Comparison of ENCODE assay signal across 27 cellular contexts in the genomic region with DNA sequence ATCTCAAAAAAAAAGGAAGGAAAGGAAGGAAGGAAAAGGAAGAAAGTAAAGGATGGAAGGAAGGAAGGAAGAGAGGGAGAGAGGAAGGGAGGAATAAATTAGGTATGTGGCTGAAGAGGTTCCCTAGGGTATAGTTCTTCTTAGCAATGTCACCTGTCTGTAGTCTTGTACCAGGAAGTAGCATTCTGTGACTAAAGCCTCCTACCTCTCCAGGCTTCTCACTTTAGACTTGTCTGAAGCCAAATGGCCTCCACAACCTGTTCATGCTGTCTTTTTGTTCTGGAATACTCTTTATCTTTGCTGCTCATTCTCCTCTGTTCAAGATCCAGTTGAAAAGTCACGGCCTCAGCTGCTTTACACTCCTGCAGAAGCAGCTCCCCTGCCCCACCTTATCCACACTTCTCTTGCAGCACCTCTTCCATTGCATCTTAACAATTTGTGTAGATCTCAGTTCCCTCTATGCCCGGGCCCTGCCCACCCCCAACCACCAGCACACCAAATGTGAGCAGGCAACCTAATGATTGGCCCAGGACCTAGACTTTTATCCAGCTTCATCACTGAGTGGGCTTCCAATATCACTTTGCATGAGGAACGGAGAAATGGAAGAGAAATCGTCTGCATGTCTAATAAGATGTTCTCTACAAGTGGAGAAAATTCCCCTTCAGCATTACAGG. TPM values are rescaled to one million over a fixed set of nuclear protein-coding genes. Genes with fewer than 3 reads are reported as not detected.
DNase-seq lines count a peak whose midpoint lies in the region; ATAC-seq and TF ChIP-seq lines count a peak whose summit lies in the region.
"Had no signal": no experiment of that assay in that cellular context is flagged by ENCODE, and none has a peak within 500 bp of the region (broad histone marks: within the 10 kb centered on the region; RNA-seq: fewer than 3 reads in every experiment).

No MANE protein-coding gene starts in this region.

- no peak overlapping the region for H3K4ac ChIP-seq in mesendoderm (ENCODE audit: low read depth, low read length)

- BruUV-seq in Caco-2 (replicated peaks; lab: Mats Ljungman, UMichigan) = no TSS peak
- no TSS peak for BruUV-seq in PC-3 (replicated peaks; lab: Mats Ljungman, UMichigan)
- BruUV-seq in PC-9 (replicated peaks; lab: Mats Ljungman, UMichigan) = no TSS peak

- H3F3A ChIP-seq in PC-3 (ENCODE audit: low read length, unreplicated experiment) (no peaks in the 10 kb centered on the region), PC-9 (ENCODE audit: insufficient read depth, low read depth) (no peaks in the 10 kb centered on the region)

- no peak overlapping the region for H2BK15ac ChIP-seq in mesendoderm (replicated peaks; ENCODE audit: low read depth)

- no peak overlapping the region for H3K23ac ChIP-seq in mesendoderm (ENCODE audit: low read length)

- H2BK120ac ChIP-seq in mesendoderm (ENCODE audit: low read depth, low read length) = peak overlapping the region; percentile 64

- intact Hi-C loops in Caco-2 (cut with micrococcal nuclease; ENCODE audit: unreplicated experiment) (no loop called here), left lung (cut with DNase I) (no loop called here), PC-3 (cut with micrococcal nuclease) (no loop called here), PC-9 (cut with micrococcal nuclease; ENCODE audit: unreplicated experiment) (no loop called here)

- H3K79me1 ChIP-seq in mesendoderm (ENCODE audit: low read length) = no peaks in the 10 kb centered on the region

- H3K27ac ChIP-seq in Karpas-422 (ENCODE audit: low read length) = peak overlapping the region; percentile 55
- H3K27ac ChIP-seq in mesendoderm (ENCODE audit: low read depth, low read length) = no peak overlapping the region
- H3K27ac ChIP-seq in left lung = no peak overlapping the region
- H3K27ac ChIP-seq in PC-3 (ENCODE audit: low read length) = no peak overlapping the region
- H3K27ac ChIP-seq in PC-9 = no peak overlapping the region
- H3K27ac ChIP-seq: BLaER1 treated with 17β-estradiol and CSF1 and Interleukin-3, amounts not matched to agents 10 nM and 100 nM; cardiac muscle cell; Peyer's patch; SJSA1 had no signal

- DNase-seq in Caco-2 (no peak), Karpas-422 (peak; percentile 62), mesendoderm (no peak), left lung (no peak), PC-3 (no peak), PC-9 (no peak)
- DNase-seq in activated naive CD4-positive, alpha-beta T cell treated with anti-CD3 and anti-CD28 coated beads, Interleukin-2, amount 50 U/mL, for 72 hours (ENCODE audit: low spot score in 2 of 2) = no peak
- DNase-seq: ACHN; activated CD4-positive, alpha-beta T cell treated with anti-CD3 and anti-CD28 coated beads for 48 hours; activated naive CD4-positive, alpha-beta T cell treated with anti-CD3 and anti-CD28 coated beads, Interleukin-2, amount 50 U/mL, for 16 hours; anterior cingulate cortex; head of caudate nucleus; KBM-7; MV-4-11; natural killer cell; NCI-H187; NCI-H82; Peyer's patch; sigmoid colon; stimulated activated CD4-positive, alpha-beta T cell treated with anti-CD3 and anti-CD28 coated beads, Interleukin-15, amount 100 ng/mL, for 24 hours; trophoblast cell had no signal

- peaks cover 27% of the 10 kb centered on the region for H3K4me1 Mint-ChIP-seq in Caco-2 (ENCODE audit: low read depth, unreplicated experiment)

- H3K4me3 ChIP-seq in Caco-2 (ENCODE audit: low read depth, low read length) = no peak overlapping the region
- H3K4me3 ChIP-seq in Karpas-422 (ENCODE audit: low read length) = no peak overlapping the region
- no peak overlapping the region for H3K4me3 ChIP-seq in mesendoderm (ENCODE audit: low read length)
- no peak overlapping the region for H3K4me3 ChIP-seq in left lung
- H3K4me3 ChIP-seq in PC-3 (ENCODE audit: low read length) = no peak overlapping the region
- no peak overlapping the region for H3K4me3 ChIP-seq in PC-9
- H3K4me3 ChIP-seq: BLaER1 treated with 17β-estradiol and CSF1 and Interleukin-3, amounts not matched to agents 10 nM and 100 nM; cardiac muscle cell; HAP-1; Peyer's patch; sigmoid colon; SJSA1 had no signal

- peak overlapping the region; percentile 24 for H3K4me2 ChIP-seq in Karpas-422 (ENCODE audit: low read depth, low read length, poor library complexity, severe bottlenecking)
- H3K4me2 ChIP-seq in mesendoderm (ENCODE audit: low read length) = no peak overlapping the region
- no peak overlapping the region for H3K4me2 ChIP-seq in PC-3 (ENCODE audit: low read length)
- H3K4me2 ChIP-seq in PC-9 = no peak overlapping the region
- H3K4me2 ChIP-seq: BLaER1 treated with 17β-estradiol and CSF1 and Interleukin-3, amounts not matched to agents 10 nM and 100 nM had no signal

- no peaks in the 10 kb centered on the region for H3K9me2 ChIP-seq in Karpas-422 (replicated peaks; ENCODE audit: insufficient read depth, low read length)
- H3K9me2 ChIP-seq in PC-3 (replicated peaks; ENCODE audit: low read length) = no peaks in the 10 kb centered on the region
- no peaks in the 10 kb centered on the region for H3K9me2 ChIP-seq in PC-9 (ENCODE audit: insufficient read depth)

- no peak overlapping the region for H3K18ac ChIP-seq in mesendoderm (ENCODE audit: low read length)

- no peaks in the 10 kb centered on the region for H3K27me3 ChIP-seq in Caco-2 (replicated peaks; ENCODE audit: control insufficient read depth, insufficient read depth, low read length)
- no peaks in the 10 kb centered on the region for H3K27me3 ChIP-seq in Karpas-422 (ENCODE audit: low read length)
- H3K27me3 ChIP-seq in mesendoderm (ENCODE audit: insufficient read depth, low read length, poor library complexity) = no peaks in the 10 kb centered on the region
- H3K27me3 ChIP-seq in left lung = no peaks in the 10 kb centered on the region
- H3K27me3 ChIP-seq in PC-3 (ENCODE audit: low read length) = no peaks in the 10 kb centered on the region
- H3K27me3 ChIP-seq in PC-9 (ENCODE audit: insufficient read depth, low read depth) = no peaks in the 10 kb centered on the region
- H3K27me3 ChIP-seq: BLaER1 treated with 17β-estradiol and CSF1 and Interleukin-3, amounts not matched to agents 10 nM and 100 nM; cardiac muscle cell; Peyer's patch; sigmoid colon; SJSA1 had no signal

- H3K79me2 ChIP-seq in Karpas-422 (ENCODE audit: low read length) (peaks cover 75% of the 10 kb centered on the region), mesendoderm (ENCODE audit: control insufficient read depth, insufficient read depth, low read length) (no peaks in the 10 kb centered on the region), PC-3 (ENCODE audit: low read length) (peaks cover 45% of the 10 kb centered on the region), PC-9 (ENCODE audit: low read depth) (peaks cover 34% of the 10 kb centered on the region)

- H4K8ac ChIP-seq in mesendoderm (ENCODE audit: low read depth, low read length) = no peak overlapping the region

- H3K27me3 Mint-ChIP-seq in Caco-2 (ENCODE audit: insufficient read depth, unreplicated experiment) = no peaks in the 10 kb centered on the region

- no peak overlapping the region for H2AK5ac ChIP-seq in mesendoderm (ENCODE audit: low read length)

- no peaks in the 10 kb centered on the region for H3K9me3 ChIP-seq in Caco-2
- H3K9me3 ChIP-seq in Karpas-422 (ENCODE audit: low read length) = no peaks in the 10 kb centered on the region
- no peaks in the 10 kb centered on the region for H3K9me3 ChIP-seq in left lung
- H3K9me3 ChIP-seq in PC-3 (ENCODE audit: low read length) = no peaks in the 10 kb centered on the region
- no peaks in the 10 kb centered on the region for H3K9me3 ChIP-seq in PC-9 (ENCODE audit: insufficient read depth, low read depth)
- H3K9me3 ChIP-seq: HAP-1, Peyer's patch, sigmoid colon, SJSA1 had no signal

- ATAC-seq in GM18868 (IDR thresholded peaks at IDR 0.05; ENCODE audit: unreplicated experiment) = peak; percentile 35
- no peak for ATAC-seq in left lung
- ATAC-seq in PC-3 = no peak
- no peak for ATAC-seq in activated naive CD4-positive, alpha-beta T cell treated with anti-CD3 and anti-CD28 coated beads, Interleukin-2, amount 50 U/mL, for 72 hours
- ATAC-seq: natural killer cell had no signal

- WGBS in mesendoderm (ENCODE audit: extremely low coverage, insufficient coverage, low lambda C conversion rate) = no CpG with 5 or more reads among the region's 4 CpGs

- H3K27ac Mint-ChIP-seq in Caco-2 (ENCODE audit: unreplicated experiment) = peak overlapping the region; percentile 72
- H3K27ac Mint-ChIP-seq in activated naive CD4-positive, alpha-beta T cell treated with anti-CD3 and anti-CD28 coated beads, Interleukin-2, amount 50 U/mL, for 72 hours = no peak overlapping the region
- H3K27ac Mint-ChIP-seq: natural killer cell; T-helper 1 cell treated with Interleukin-12 subunit alpha and Interleukin-12 subunit beta and Interleukin-4 antibody, amounts not matched to agents 30 μg/mL and 1 μg/mL, for 36 hours had no signal

- H4K5ac ChIP-seq in mesendoderm (ENCODE audit: low read length) = no peak overlapping the region

- no peak overlapping the region for H2AFZ ChIP-seq in Karpas-422 (ENCODE audit: low read length)
- no peak overlapping the region for H2AFZ ChIP-seq in PC-3 (ENCODE audit: low read length)
- no peak overlapping the region for H2AFZ ChIP-seq in PC-9

- no peak overlapping the region for H3K4me3 Mint-ChIP-seq in Caco-2 (ENCODE audit: unreplicated experiment)
- H3K4me3 Mint-ChIP-seq: natural killer cell; T-helper 1 cell treated with Interleukin-12 subunit alpha and Interleukin-12 subunit beta and Interleukin-4 antibody, amounts not matched to agents 30 μg/mL and 1 μg/mL, for 36 hours had no signal

- H4K20me1 ChIP-seq in Karpas-422 (ENCODE audit: insufficient read depth, low read depth, low read length) (no peaks in the 10 kb centered on the region), PC-3 (ENCODE audit: low read length) (no peaks in the 10 kb centered on the region), PC-9 (ENCODE audit: insufficient read depth) (0 out of 2 replicates have a peak, but pooled peaks cover 4% of the 10 kb centered on the region)
- H4K20me1 ChIP-seq: BLaER1 treated with 17β-estradiol and CSF1 and Interleukin-3, amounts not matched to agents 10 nM and 100 nM had no signal

- CTCF ChIA-PET in Caco-2 (lab: Charles Lee) (no interaction called here), PC-3 (lab: Charles Lee) (no interaction called here), PC-9 (lab: Charles Lee) (no interaction called here)

- peaks cover 81% of the 10 kb centered on the region for H3K36me3 Mint-ChIP-seq in Caco-2 (ENCODE audit: insufficient read depth, unreplicated experiment)
- peaks cover 0 to 9% of the 10 kb centered on the region in 2 donors for H3K36me3 Mint-ChIP-seq in activated naive CD4-positive, alpha-beta T cell treated with anti-CD3 and anti-CD28 coated beads, Interleukin-2, amount 50 U/mL, for 72 hours
- H3K36me3 Mint-ChIP-seq: natural killer cell had no signal

- no peak overlapping the region for H2BK5ac ChIP-seq in mesendoderm (ENCODE audit: low read length)

- H3K36me3 ChIP-seq in Caco-2 (ENCODE audit: control insufficient read depth, insufficient read depth, low read length) (no peaks in the 10 kb centered on the region; the same call in 1 of the 2 replicates), Karpas-422 (ENCODE audit: insufficient read depth, low read length) (peaks cover 10% of the 10 kb centered on the region; the same call in 1 of the 2 replicates), mesendoderm (ENCODE audit: control insufficient read depth, insufficient read depth, low read length) (no peaks in the 10 kb centered on the region), left lung (no peaks in the 10 kb centered on the region), PC-3 (ENCODE audit: low read depth, low read length) (no peaks in the 10 kb centered on the region), PC-9 (ENCODE audit: low read depth) (peaks cover 4% of the 10 kb centered on the region; the same call in 1 of the 2 replicates)
- H3K36me3 ChIP-seq: BLaER1 treated with 17β-estradiol and CSF1 and Interleukin-3, amounts not matched to agents 10 nM and 100 nM; cardiac muscle cell; HAP-1; Peyer's patch; sigmoid colon had no signal

- H3K9me3 Mint-ChIP-seq in Caco-2 (ENCODE audit: unreplicated experiment) = no peaks in the 10 kb centered on the region
- peaks cover 3 to 4% of the 10 kb centered on the region in 2 donors for H3K9me3 Mint-ChIP-seq in activated naive CD4-positive, alpha-beta T cell treated with anti-CD3 and anti-CD28 coated beads, Interleukin-2, amount 50 U/mL, for 72 hours
- H3K9me3 Mint-ChIP-seq: natural killer cell had no signal

- no peak for TF ChIP-seq CTCF in Caco-2 (IDR thresholded peaks at IDR 0.05; ENCODE audit: insufficient read depth in 1 of 2, low read depth in 1 of 2, low read length in 1 of 2, severe bottlenecking in 1 of 2, unreplicated experiment in 1 of 2)
- no peak for TF ChIP-seq CTCF in left lung (IDR thresholded peaks at IDR 0.05)
- no peak for TF ChIP-seq CTCF in PC-3 (conservative IDR thresholded peaks at IDR 0.05; ENCODE audit: low read depth, low read length)
- TF ChIP-seq CTCF in PC-9 (conservative IDR thresholded peaks at IDR 0.05) = no peak

- no peak overlapping the region for H3K56ac ChIP-seq in mesendoderm (ENCODE audit: low read length)

- H3K4me1 ChIP-seq in Caco-2 = peaks cover 14% of the 10 kb centered on the region
- peaks cover 57% of the 10 kb centered on the region for H3K4me1 ChIP-seq in Karpas-422 (ENCODE audit: low read length)
- no peaks in the 10 kb centered on the region for H3K4me1 ChIP-seq in mesendoderm (ENCODE audit: control insufficient read depth, low read depth, low read length)
- H3K4me1 ChIP-seq in left lung = peaks cover 0 to 17% of the 10 kb centered on the region in 2 donors
- no peaks in the 10 kb centered on the region for H3K4me1 ChIP-seq in PC-3 (ENCODE audit: insufficient read depth, low read length)
- H3K4me1 ChIP-seq in PC-9 (replicated peaks; ENCODE audit: insufficient read depth) = no peaks in the 10 kb centered on the region
- H3K4me1 ChIP-seq: SJSA1 had no signal

- H3K9ac ChIP-seq in Karpas-422 (ENCODE audit: low read length) = peak overlapping the region; percentile 4; the same call in 1 of the 2 replicates
- H3K9ac ChIP-seq in mesendoderm (ENCODE audit: low read length) = no peak overlapping the region
- H3K9ac ChIP-seq in PC-3 (ENCODE audit: low read length) = no peak overlapping the region
- H3K9ac ChIP-seq: BLaER1 treated with 17β-estradiol and CSF1 and Interleukin-3, amounts not matched to agents 10 nM and 100 nM had no signal

- POLR2A ChIA-PET in Caco-2 (lab: Charles Lee) = no interaction called here
- POLR2A ChIA-PET in PC-3 (lab: Charles Lee; ENCODE audit: unreplicated experiment) = no interaction called here
- POLR2A ChIA-PET in PC-9 (lab: Charles Lee; ENCODE audit: unreplicated experiment) = interaction anchor here (0.5 kb wide), 1 partner anchor 181 kb away, joined by 6 read pairs; no protein-coding TSS in a partner anchor

RNA-seq across cellular contexts. Expression of a gene that starts 19.1 kb away (rescaled TPM):
- 68.1 and 70.7 TPM in 2 replicates for total RNA-seq in Caco-2 (2022)
- total RNA-seq in Karpas-422 (2014; rRNA removed; shearing (Covaris generic); ENCODE audit: low replicate concordance) = 15.1 and 21.3 TPM in 2 replicates
- polyA plus RNA-seq in mesendoderm (2013, experiment 1 of 2) = 27.3 TPM
- 26.5 TPM for polyA plus RNA-seq in mesendoderm (2013, experiment 2 of 2)
- 10 to 100 TPM; 25.1 to 32.3 TPM for total RNA-seq in left lung
- total RNA-seq in PC-3 (2014; rRNA removed) = 15.5 and 18.3 TPM in 2 replicates
- 28.4 and 35.7 TPM in 2 replicates for total RNA-seq in PC-9 (2021)
- 1 to 10 TPM in 1 of 2 donors, under 1 TPM in 1; 0.82 to 5.0 TPM for total RNA-seq in activated naive CD4-positive, alpha-beta T cell treated with anti-CD3 and anti-CD28 coated beads, Interleukin-2, amount 50 U/mL, for 72 hours
